13 cellular contexts compared by ENCODE assay signal in the genomic region with DNA sequence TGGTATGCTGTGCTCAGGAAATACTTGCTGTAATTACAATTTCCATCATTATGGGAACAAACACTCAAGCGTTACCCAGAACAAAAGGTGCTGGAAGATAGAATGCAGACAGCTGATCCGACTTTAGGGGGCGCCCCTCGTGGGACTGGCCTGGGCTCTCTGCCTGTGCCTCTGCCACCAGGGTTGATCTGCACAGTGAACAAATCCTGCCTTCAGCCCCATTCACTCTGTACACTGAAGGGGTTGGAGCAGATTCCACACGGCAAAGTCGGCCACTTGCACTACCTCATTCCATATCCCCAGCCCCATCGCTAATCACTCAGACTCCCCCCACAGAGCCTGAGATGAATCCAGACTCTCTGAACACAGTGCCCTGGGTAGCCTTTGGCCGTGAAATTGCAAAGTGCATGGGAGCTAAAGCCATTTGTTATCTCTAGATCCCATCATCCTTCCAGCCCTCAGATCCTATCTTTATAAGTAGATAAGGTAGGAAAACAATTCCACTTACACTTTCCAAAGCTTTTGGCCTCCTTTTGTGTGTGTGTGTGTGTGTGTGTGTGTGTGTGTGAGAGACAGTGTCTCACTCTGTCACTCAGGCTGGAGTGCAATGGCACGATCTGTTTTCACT.
DNase-seq lines count a peak whose midpoint lies in the region; ATAC-seq, FAIRE-seq and TF ChIP-seq lines count a peak whose summit lies in the region.
"Had no signal": no experiment of that assay in that cellular context is flagged by ENCODE, and none has a peak within 500 bp of the region (broad histone marks: within the 10 kb centered on the region; RNA-seq: fewer than 3 reads in every experiment).

No MANE protein-coding gene starts in this region.

- no peaks in the 10 kb centered on the region for H3K9me3 ChIP-seq in KOPT-K1 (ENCODE audit: insufficient read depth, low read length, poor library complexity, severe bottlenecking)
- H3K9me3 ChIP-seq: ascending aorta, heart left ventricle had no signal

- H3K36me3 Mint-ChIP-seq in activated CD4-positive, alpha-beta T cell treated with anti-CD3 and anti-CD28 coated beads for 36 hours (ENCODE audit: low read depth): peaks cover 53% of the 10 kb centered on the region
- H3K36me3 Mint-ChIP-seq in chondrocyte (ENCODE audit: low read depth) (no peaks in the 10 kb centered on the region), osteocyte (ENCODE audit: unreplicated experiment) (no peaks in the 10 kb centered on the region)

- TF ChIP-seq CTCF in chondrocyte (IDR thresholded peaks at IDR 0.05) (peak; percentile 46), osteocyte (IDR thresholded peaks at IDR 0.05) (peak; percentile 23)

- peaks cover 99% of the 10 kb centered on the region for H3K36me3 ChIP-seq in KOPT-K1 (ENCODE audit: insufficient read depth, low read length)
- H3K36me3 ChIP-seq: ascending aorta had no signal

- peak overlapping the region; percentile 29 for H3K27ac ChIP-seq in KOPT-K1 (ENCODE audit: low read depth, low read length, poor library complexity, severe bottlenecking)
- H3K27ac ChIP-seq: ascending aorta, heart left ventricle had no signal

- no peaks in the 10 kb centered on the region for H3K9me3 Mint-ChIP-seq in activated CD4-positive, alpha-beta T cell treated with anti-CD3 and anti-CD28 coated beads for 36 hours (ENCODE audit: low read depth)
- H3K9me3 Mint-ChIP-seq in chondrocyte (ENCODE audit: low read depth) (no peaks in the 10 kb centered on the region), osteocyte (ENCODE audit: unreplicated experiment) (peaks cover under 1% of the 10 kb centered on the region)

- peak; percentile 21 to 22 for DNase-seq in activated CD4-positive, alpha-beta T cell treated with anti-CD3 and anti-CD28 coated beads, Interleukin-2, amount 50 U/mL, for 4 hours
- DNase-seq in activated CD4-positive, alpha-beta T cell treated with anti-CD3 and anti-CD28 coated beads for 36 hours: no peak
- DNase-seq in chondrocyte (ENCODE audit: low spot score): no peak
- DNase-seq in osteocyte (ENCODE audit: extremely low spot score, unreplicated experiment): no peak
- DNase-seq in DMS79 treated with DMSO at 0.1 percent for 48 hours (lab: John Stamatoyannopoulos, UW): no peak
- DNase-seq in HTR-8/SVneo (ENCODE audit: insufficient read length, low spot score): no peak
- DNase-seq: activated CD4-positive, CD25-positive, alpha-beta regulatory T cell; heart left ventricle; NK-92 treated with Interleukin-12 subunit alpha and Interleukin-12 subunit beta, amount 100 ng/mL, for 24 hours had no signal

- FAIRE-seq in HTR-8/SVneo (lab: Jason Lieb, UNC): no peak

- POLR2A ChIA-PET in activated CD4-positive, alpha-beta T cell treated with anti-CD3 and anti-CD28 coated beads for 36 hours (lab: Charles Lee): no interaction called here

- no peak for ATAC-seq in activated CD4-positive, alpha-beta T cell treated with anti-CD3 and anti-CD28 coated beads for 36 hours
- ATAC-seq in GM19035 (IDR thresholded peaks at IDR 0.05; ENCODE audit: unreplicated experiment): no peak
- ATAC-seq: heart left ventricle had no signal

- CTCF ChIA-PET in activated CD4-positive, alpha-beta T cell treated with anti-CD3 and anti-CD28 coated beads for 36 hours (lab: Charles Lee): interaction anchor here (0.8 to 1.1 kb wide), 3 partner anchors 21 to 76 kb away, joined by 3 read pairs; no protein-coding TSS in a partner anchor

- no peak overlapping the region for H3K4me3 Mint-ChIP-seq in activated CD4-positive, alpha-beta T cell treated with anti-CD3 and anti-CD28 coated beads for 36 hours
- no peak overlapping the region for H3K4me3 Mint-ChIP-seq in chondrocyte (ENCODE audit: unreplicated experiment)
- H3K4me3 Mint-ChIP-seq in osteocyte (ENCODE audit: unreplicated experiment): no peak overlapping the region
- H3K4me3 Mint-ChIP-seq: nephron had no signal

- no peaks in the 10 kb centered on the region for H3K27me3 Mint-ChIP-seq in activated CD4-positive, alpha-beta T cell treated with anti-CD3 and anti-CD28 coated beads for 36 hours
- H3K27me3 Mint-ChIP-seq in chondrocyte (ENCODE audit: low read depth) (peaks cover 43% of the 10 kb centered on the region), osteocyte (ENCODE audit: unreplicated experiment) (peaks cover 40% of the 10 kb centered on the region)

- H3K27ac Mint-ChIP-seq in activated CD4-positive, alpha-beta T cell treated with anti-CD3 and anti-CD28 coated beads for 36 hours: no peak overlapping the region
- H3K27ac Mint-ChIP-seq in chondrocyte (ENCODE audit: unreplicated experiment): no peak overlapping the region
- H3K27ac Mint-ChIP-seq in osteocyte (ENCODE audit: unreplicated experiment): no peak overlapping the region
- H3K27ac Mint-ChIP-seq: nephron had no signal

- peaks cover 13% of the 10 kb centered on the region for H3K4me1 Mint-ChIP-seq in activated CD4-positive, alpha-beta T cell treated with anti-CD3 and anti-CD28 coated beads for 36 hours
- no peaks in the 10 kb centered on the region for H3K4me1 Mint-ChIP-seq in chondrocyte (ENCODE audit: low read depth)
- H3K4me1 Mint-ChIP-seq in osteocyte (ENCODE audit: unreplicated experiment): no peaks in the 10 kb centered on the region
- H3K4me1 Mint-ChIP-seq: nephron had no signal

- intact Hi-C loops in activated CD4-positive, alpha-beta T cell treated with anti-CD3 and anti-CD28 coated beads for 36 hours (cut with DNase I, micrococcal nuclease): no loop called here

Comparison
In these comparisons a context has a peak if more than half of its experiments do, and no peak if none do; other contexts are left out.
1. DNase-seq: peak in activated CD4-positive, alpha-beta T cell treated with anti-CD3 and anti-CD28 coated beads, Interleukin-2, amount 50 U/mL, for 4 hours (2 of 2); none in activated CD4-positive, alpha-beta T cell treated with anti-CD3 and anti-CD28 coated beads for 36 hours (single experiment), chondrocyte (single experiment), osteocyte (single experiment), DMS79 treated with DMSO at 0.1 percent for 48 hours (single experiment) and HTR-8/SVneo (single experiment).